Comparison of ENCODE assay signal across 10 cellular contexts in genomic region chr10:5297466-5297865, GRCh38.
DNase-seq lines count a peak whose midpoint lies in the region; ATAC-seq and TF ChIP-seq lines count a peak whose summit lies in the region.
"Had no signal": no experiment of that assay in that cellular context is flagged by ENCODE, and none has a peak within 500 bp of the region (broad histone marks: within the 10 kb centered on the region; RNA-seq: fewer than 3 reads in every experiment).

No MANE protein-coding gene starts in this region.

- no peaks in the 10 kb centered on the region for H3K36me3 ChIP-seq in osteoblast (ENCODE audit: insufficient read depth, low read length)

- no peaks in the 10 kb centered on the region for H3K79me2 ChIP-seq in osteoblast (ENCODE audit: insufficient read depth, low read length)

- TF ChIP-seq CTCF in endothelial cell (IDR thresholded peaks at IDR 0.05; ENCODE audit: unreplicated experiment) (no peak), osteoblast (IDR thresholded peaks at IDR 0.05; ENCODE audit: extremely low read depth, low read depth, low read length) (no peak)

- DNase-seq in Jurkat, Clone E6-1 (ENCODE audit: low read depth, low spot score) = peak; percentile 37
- DNase-seq in T-helper 17 cell (no peak), endothelial cell (ENCODE audit: low spot score) (no peak), osteoblast (ENCODE audit: insufficient read length, low spot score, missing footprints) (no peak), NCI-H146 treated with DMSO at 0.1 percent for 48 hours (lab: John Stamatoyannopoulos, UW; ENCODE audit: unreplicated experiment) (no peak), NCI-H187 (lab: John Stamatoyannopoulos, UW) (no peak), NCI-H2171 treated with DMSO at 0.1 percent for 48 hours (lab: John Stamatoyannopoulos, UW) (no peak)
- DNase-seq: activated CD8-positive, alpha-beta memory T cell treated with anti-CD3 and anti-CD28 coated beads, Interleukin-2, amount 50 U/mL, for 4 hours; head of caudate nucleus had no signal

- no peaks in the 10 kb centered on the region for H3K9me3 Mint-ChIP-seq in endothelial cell (ENCODE audit: unreplicated experiment)

- ATAC-seq in T-helper 17 cell (peak; percentile 19), HG02759 (IDR thresholded peaks at IDR 0.05; ENCODE audit: unreplicated experiment) (no peak)

- peak overlapping the region; percentile 47 for H2AFZ ChIP-seq in osteoblast (ENCODE audit: low read length)

- H3K4me2 ChIP-seq in osteoblast (ENCODE audit: insufficient read depth, low read length) = no peak overlapping the region

- H3K4me3 ChIP-seq in Jurkat, Clone E6-1 (ENCODE audit: low read length) = no peak overlapping the region
- no peak overlapping the region for H3K4me3 ChIP-seq in osteoblast (ENCODE audit: insufficient read depth, low read length)

- H3K4me1 Mint-ChIP-seq in T-helper 17 cell (peaks cover 55% of the 10 kb centered on the region), endothelial cell (ENCODE audit: unreplicated experiment) (peaks cover 30% of the 10 kb centered on the region)

- H3K27me3 ChIP-seq in osteoblast (ENCODE audit: insufficient read depth, low read length) = peaks cover 3% of the 10 kb centered on the region

- H4K20me1 ChIP-seq in osteoblast (ENCODE audit: insufficient read depth, low read length) = no peaks in the 10 kb centered on the region

- no peak overlapping the region for H3K27ac ChIP-seq in osteoblast (ENCODE audit: low read depth, low read length)

- H3K27ac Mint-ChIP-seq in T-helper 17 cell = peak overlapping the region; percentile 85
- H3K27ac Mint-ChIP-seq in endothelial cell (ENCODE audit: unreplicated experiment) = peak overlapping the region; percentile 57

- H3K4me3 Mint-ChIP-seq in T-helper 17 cell (peak overlapping the region; percentile 56), endothelial cell (ENCODE audit: unreplicated experiment) (no peak overlapping the region)

- no peaks in the 10 kb centered on the region for H3K4me1 ChIP-seq in osteoblast (ENCODE audit: insufficient read depth, low read length)

- H3K36me3 Mint-ChIP-seq in T-helper 17 cell (ENCODE audit: low read depth) (peaks cover 2% of the 10 kb centered on the region), endothelial cell (ENCODE audit: low read depth, unreplicated experiment) (no peaks in the 10 kb centered on the region)

- H3K9me3 ChIP-seq in T-helper 17 cell (ENCODE audit: control insufficient read depth, low read length, poor library complexity, severe bottlenecking) (no peaks in the 10 kb centered on the region), osteoblast (ENCODE audit: low read depth, low read length) (no peaks in the 10 kb centered on the region)

- H3K27me3 Mint-ChIP-seq in T-helper 17 cell (no peaks in the 10 kb centered on the region), endothelial cell (ENCODE audit: unreplicated experiment) (peaks cover 7% of the 10 kb centered on the region)
